In the genomic region with DNA sequence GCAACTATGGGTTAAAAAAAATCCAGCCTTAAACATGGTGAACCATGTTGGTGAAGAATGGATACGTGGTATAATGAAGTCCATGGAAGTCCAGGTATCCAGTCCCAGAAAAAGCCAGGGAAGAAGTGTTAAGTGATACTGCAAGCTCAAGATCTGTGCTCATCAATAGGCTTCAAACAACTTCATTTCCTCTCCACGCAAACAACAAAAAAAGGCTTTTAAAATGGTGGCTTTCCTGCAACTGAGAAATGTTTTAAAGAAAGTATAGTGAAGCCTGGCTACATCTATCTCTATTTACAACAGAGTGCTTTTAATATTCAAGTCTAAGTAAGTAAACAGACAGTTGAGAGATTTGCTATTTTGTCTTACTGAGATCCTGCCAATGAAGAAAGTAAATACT, we compare ENCODE assay signal across 10 cellular contexts. TPM values are rescaled to one million over a fixed set of nuclear protein-coding genes. Genes with fewer than 3 reads are reported as not detected.
DNase-seq lines count a peak whose midpoint lies in the region; ATAC-seq, FAIRE-seq and TF ChIP-seq lines count a peak whose summit lies in the region.
"Had no signal": no experiment of that assay in that cellular context is flagged by ENCODE, and none has a peak within 500 bp of the region (broad histone marks: within the 10 kb centered on the region; RNA-seq: fewer than 3 reads in every experiment).

No MANE protein-coding gene starts in this region.

- H3K27ac Mint-ChIP-seq in activated naive CD4-positive, alpha-beta T cell treated with anti-CD3 and anti-CD28 coated beads, Interleukin-2, amount 50 U/mL, for 24 hours: peak overlapping the region; percentile 56
- peak overlapping the region; percentile 95 for H3K27ac Mint-ChIP-seq in activated naive CD8-positive, alpha-beta T cell treated with anti-CD3 and anti-CD28 coated beads, Interleukin-2, amount 10 ng/mL, durations not matched to agents 7 days and 5 days

- POLR2A ChIA-PET in activated naive CD8-positive, alpha-beta T cell treated with anti-CD3 and anti-CD28 coated beads, Interleukin-2, amount 10 ng/mL, durations not matched to agents 7 days and 5 days (lab: Charles Lee): interaction anchor here (0.7 to 3.0 kb wide), 3 partner anchors 12 to 455 kb away, joined by 3 to 19 read pairs (median 4); no protein-coding TSS in a partner anchor
- POLR2A ChIA-PET in HepG2 (lab: Yijun Ruan, JAX): interaction anchor here (0.9 to 2.9 kb wide), 4 partner anchors 10 to 25 kb away, joined by 3 to 17 read pairs (median 3); no protein-coding TSS in a partner anchor

- H3K27me3 Mint-ChIP-seq in activated naive CD4-positive, alpha-beta T cell treated with anti-CD3 and anti-CD28 coated beads, Interleukin-2, amount 50 U/mL, for 24 hours: no peaks in the 10 kb centered on the region
- H3K27me3 Mint-ChIP-seq in activated naive CD8-positive, alpha-beta T cell treated with anti-CD3 and anti-CD28 coated beads, Interleukin-2, amount 10 ng/mL, durations not matched to agents 7 days and 5 days: no peaks in the 10 kb centered on the region

- H3K4me3 Mint-ChIP-seq in activated naive CD4-positive, alpha-beta T cell treated with anti-CD3 and anti-CD28 coated beads, Interleukin-2, amount 50 U/mL, for 24 hours: peak overlapping the region; percentile 84
- H3K4me3 Mint-ChIP-seq in activated naive CD8-positive, alpha-beta T cell treated with anti-CD3 and anti-CD28 coated beads, Interleukin-2, amount 10 ng/mL, durations not matched to agents 7 days and 5 days: peak overlapping the region; percentile 90

- H3K79me2 ChIP-seq in HepG2 (ENCODE audit: insufficient read depth, low read length): peaks cover 68% of the 10 kb centered on the region

- H3K9me3 ChIP-seq in HepG2 (ENCODE audit: low read length) (no peaks in the 10 kb centered on the region), thyroid gland (no peaks in the 10 kb centered on the region)

- H4K20me1 ChIP-seq in HepG2 (ENCODE audit: insufficient read depth, low read length): peaks cover 21% of the 10 kb centered on the region

- no peak for TF ChIP-seq RAD21 in HepG2 (CRISPR knock-in tag; IDR thresholded peaks at IDR 0.05)

- H3K4me3 ChIP-seq in HepG2 (replicated peaks in 1 of 3; ENCODE audit: insufficient read depth in 1 of 3, low read depth in 2 of 3, low read length in 3 of 3) (peak overlapping the region; percentile 83 to 94 (median 86)), thyroid gland (replicated peaks in 1 of 3) (peak overlapping the region in 1 of 3 donors; percentile 4)

- peak overlapping the region; percentile 87 for H3K4me2 ChIP-seq in HepG2 (ENCODE audit: low read depth, low read length)

- peaks cover 0 to 4% of the 10 kb centered on the region in 2 experiments; a peak in 1 of 5 replicates for H3K36me3 ChIP-seq in HepG2 (replicated peaks in 1 of 2; ENCODE audit: control insufficient read depth in 1 of 2, insufficient read depth in 2 of 2, low read length in 2 of 2)
- H3K36me3 ChIP-seq in thyroid gland: no peaks in the 10 kb centered on the region

- in situ Hi-C loops in HepG2 (cut with HindIII; ENCODE audit: extremely low pct_ligation_motif_present, low pct_unique_long_range_greater_than_20kb): no loop called here

- H3K27me3 ChIP-seq in HepG2 (ENCODE audit: control insufficient read depth in 1 of 2, insufficient read depth in 2 of 2, low read length in 2 of 2): no peaks in the 10 kb centered on the region; a peak in 1 of 5 replicates
- H3K27me3 ChIP-seq in thyroid gland: no peaks in the 10 kb centered on the region

- no peak for DNase-seq in activated naive CD4-positive, alpha-beta T cell treated with anti-CD3 and anti-CD28 coated beads, Interleukin-2, amount 50 U/mL, for 16 hours
- no peak for DNase-seq in activated naive CD8-positive, alpha-beta T cell treated with anti-CD3 and anti-CD28 coated beads, Interleukin-2, amount 10 ng/mL, durations not matched to agents 7 days and 5 days
- DNase-seq in HepG2 (ENCODE audit: low spot score) (no peak), thyroid gland (no peak), CD1c-positive myeloid dendritic cell (ENCODE audit: extremely low spot score) (no peak), HTR-8/SVneo (ENCODE audit: insufficient read length, low spot score) (no peak)
- no peak for DNase-seq in activated CD4-positive, alpha-beta T cell treated with anti-CD3 and anti-CD28 coated beads, Interleukin-2, amount 50 U/mL, for 48 hours
- DNase-seq: DMS 273 treated with DMSO at 0.1 percent for 48 hours, SHP77 had no signal

- H3K4me1 ChIP-seq in HepG2 (ENCODE audit: insufficient read depth, low read length): peaks cover 41% of the 10 kb centered on the region
- H3K4me1 ChIP-seq in thyroid gland: peaks cover 21 to 32% of the 10 kb centered on the region in 2 donors

- H2AFZ ChIP-seq in HepG2 (ENCODE audit: low read length): no peak overlapping the region

- FAIRE-seq in HepG2 (lab: Jason Lieb, UNC) (no peak), HTR-8/SVneo (lab: Jason Lieb, UNC) (no peak)

- H3K9me3 Mint-ChIP-seq in activated naive CD4-positive, alpha-beta T cell treated with anti-CD3 and anti-CD28 coated beads, Interleukin-2, amount 50 U/mL, for 24 hours: no peaks in the 10 kb centered on the region
- H3K9me3 Mint-ChIP-seq in activated naive CD8-positive, alpha-beta T cell treated with anti-CD3 and anti-CD28 coated beads, Interleukin-2, amount 10 ng/mL, durations not matched to agents 7 days and 5 days: no peaks in the 10 kb centered on the region

- intact Hi-C loops in HepG2 (cut with micrococcal nuclease; ENCODE audit: unreplicated experiment) (loop anchor here (2.0 to 10.0 kb wide), 2 partner anchors 26 to 540 kb away; a partner anchor contains a TSS), thyroid gland (cut with DNase I) (no loop called here)

- peaks cover 56% of the 10 kb centered on the region for H3K4me1 Mint-ChIP-seq in activated naive CD4-positive, alpha-beta T cell treated with anti-CD3 and anti-CD28 coated beads, Interleukin-2, amount 50 U/mL, for 24 hours
- H3K4me1 Mint-ChIP-seq in activated naive CD8-positive, alpha-beta T cell treated with anti-CD3 and anti-CD28 coated beads, Interleukin-2, amount 10 ng/mL, durations not matched to agents 7 days and 5 days: peaks cover 39% of the 10 kb centered on the region

- H3K9ac ChIP-seq in HepG2 (ENCODE audit: insufficient read depth, low read depth, low read length): peak overlapping the region; percentile 80

- TF ChIP-seq POLR2A in HepG2 (IDR thresholded peaks at IDR 0.05; ENCODE audit: insufficient read depth in 1 of 2, low read depth in 2 of 2, low read length in 2 of 2) (no peak), thyroid gland (IDR thresholded peaks at IDR 0.05) (no peak)

- TF ChIP-seq CTCF in HepG2 (CRISPR knock-in tag; IDR thresholded peaks at IDR 0.05) (no peak), thyroid gland (IDR thresholded peaks at IDR 0.05) (no peak)

- CTCF ChIA-PET in HepG2 (lab: Yijun Ruan, JAX; ENCODE audit: low intra/inter-chr PET ratio, low total read pairs): no interaction called here

- peak overlapping the region; percentile 70 for H3K27ac ChIP-seq in HepG2 (ENCODE audit: extremely low read length, insufficient read depth, low read length)
- peak overlapping the region; percentile 13 to 96 (median 84) for H3K27ac ChIP-seq in thyroid gland

- BruUV-seq in HepG2 (replicated peaks; lab: Mats Ljungman, UMichigan): no TSS peak

- ATAC-seq in activated naive CD8-positive, alpha-beta T cell treated with anti-CD3 and anti-CD28 coated beads, Interleukin-2, amount 10 ng/mL, durations not matched to agents 7 days and 5 days (ENCODE audit: low read depth): no peak
- no peak for ATAC-seq in HepG2

- WGBS in HepG2 (ENCODE audit: low lambda C conversion rate): 16% methylated on average over 2 of the region's 2 CpGs
- 55 to 60% methylated on average over 2 of the region's 2 CpGs for WGBS in thyroid gland, 2 donors

- TF ChIP-seq EP300 in HepG2 (IDR thresholded peaks at IDR 0.05; ENCODE audit: low read depth in 2 of 2, low read length in 2 of 2) (no peak), HepG2 (CRISPR knock-in tag; IDR thresholded peaks at IDR 0.05; ENCODE audit: borderline replicate concordance) (no peak)

- peaks cover 4% of the 10 kb centered on the region for H3K36me3 Mint-ChIP-seq in activated naive CD4-positive, alpha-beta T cell treated with anti-CD3 and anti-CD28 coated beads, Interleukin-2, amount 50 U/mL, for 24 hours
- H3K36me3 Mint-ChIP-seq in activated naive CD8-positive, alpha-beta T cell treated with anti-CD3 and anti-CD28 coated beads, Interleukin-2, amount 10 ng/mL, durations not matched to agents 7 days and 5 days: peaks cover 16% of the 10 kb centered on the region

TF ChIP-seq in HepG2, 621 proteins besides CTCF, POLR2A, EP300 and RAD21 (continues in another document):
- TF ChIP-seq JUNB (CRISPR knock-in tag; IDR thresholded peaks at IDR 0.05; ENCODE audit: borderline replicate concordance): no peak

RNA-seq across cellular contexts. Expression of a gene that starts 1.6 kb away (rescaled TPM):
- 10 to 100 TPM; 46.1 TPM for total RNA-seq in activated naive CD8-positive, alpha-beta T cell treated with anti-CD3 and anti-CD28 coated beads, Interleukin-2, amount 10 ng/mL, durations not matched to agents 7 days and 5 days
- total RNA-seq in HepG2 (2016; rRNA removed; fragmentation: Illumina TruSeq; extraction: Trizol) (16.3 and 24.5 TPM in 2 replicates), thyroid gland (10 to 100 TPM; 42.1 to 69.0 (median 53.5) TPM)
- 3.1 and 5.0 TPM in 2 replicates for total RNA-seq in HepG2 (2016; cell fraction: cytosol; rRNA removed; fragmentation: Illumina TruSeq; extraction: Trizol; ENCODE audit: low read depth)
- 11.6 and 24.9 TPM in 2 replicates for total RNA-seq in HepG2 (2016; cell fraction: insoluble cytoplasmic fraction; rRNA removed; fragmentation: Illumina TruSeq; extraction: Trizol)
- total RNA-seq in HepG2 (2016; cell fraction: membrane; rRNA removed; fragmentation: Illumina TruSeq; extraction: Trizol): 10.7 and 11.1 TPM in 2 replicates
- total RNA-seq in HepG2 (2016; cell fraction: nucleus; rRNA removed; fragmentation: Illumina TruSeq; extraction: Trizol): 37.3 and 37.6 TPM in 2 replicates
- 23.3 and 25.3 TPM in 2 replicates for polyA plus RNA-seq in HepG2 (2011; rRNA removed)
- 8.3 and 13.6 TPM in 2 replicates for polyA plus RNA-seq in HepG2 (2011; cell fraction: cytosol; rRNA removed)
- polyA plus RNA-seq in HepG2 (2011; cell fraction: nucleus; rRNA removed): 30.6 and 35.1 TPM in 2 replicates
- 19.8 and 24.0 TPM in 2 replicates for polyA plus RNA-seq in HepG2 (2012)
- polyA plus RNA-seq in HepG2 (2016; cell fraction: cytosol; fragmentation: Illumina TruSeq; extraction: Trizol; ENCODE audit: low read depth): 2.9 and 3.6 TPM in 2 replicates
- 10.6 and 12.6 TPM in 2 replicates for polyA plus RNA-seq in HepG2 (2016; cell fraction: insoluble cytoplasmic fraction; fragmentation: Illumina TruSeq; extraction: Trizol; ENCODE audit: low read depth)
- polyA plus RNA-seq in HepG2 (2016; cell fraction: membrane; fragmentation: Illumina TruSeq; extraction: Trizol; ENCODE audit: low read depth): 6.8 and 7.3 TPM in 2 replicates
- polyA plus RNA-seq in HepG2 (2016; cell fraction: nucleus; fragmentation: Illumina TruSeq; extraction: Trizol; ENCODE audit: insufficient read depth, low read depth): 51.8 and 52.9 TPM in 2 replicates
- 15.2 and 37.2 TPM in 2 replicates for polyA minus RNA-seq in HepG2 (2011; rRNA and poly(A)+ RNA removed; ENCODE audit: low replicate concordance)
- polyA minus RNA-seq in HepG2 (2011; cell fraction: cytosol; rRNA and poly(A)+ RNA removed): 17.0 and 19.9 TPM in 2 replicates
- 102 TPM in 2 replicates for polyA minus RNA-seq in HepG2 (2011; cell fraction: nucleus; rRNA and poly(A)+ RNA removed)
